ENCODE assay signal across 9 cellular contexts in genomic region chr3:85185495-85185894, GRCh38.
"Had no signal": no experiment of that assay in that cellular context is flagged by ENCODE, and none has a peak within 500 bp of the region (broad histone marks: within the 10 kb centered on the region; RNA-seq: fewer than 3 reads in every experiment).

No MANE protein-coding gene starts in this region.

- H3K4me3 ChIP-seq: GM23248, HAP-1 had no signal

- ATAC-seq: HCT116, HepG2 had no signal

- H3K36me3 ChIP-seq: HAP-1 had no signal

- H3K9me3 ChIP-seq: HAP-1 had no signal

- H2AFZ ChIP-seq: GM23248 had no signal

- DNase-seq: GM23248, GOT3, H7, HFFc6, KBM-7 had no signal

- H3K27ac ChIP-seq: GM23248, HL-60 had no signal

- H3K9ac ChIP-seq: GM23248 had no signal
